8 cellular contexts compared by ENCODE assay signal in genomic region chr13:39656325-39656677, GRCh38. TPM values are rescaled to one million over a fixed set of nuclear protein-coding genes. Genes with fewer than 3 reads are reported as not detected.
DNase-seq lines count a peak whose midpoint lies in the region; ATAC-seq and TF ChIP-seq lines count a peak whose summit lies in the region.

No MANE protein-coding gene starts in this region.

- no peaks in the 10 kb centered on the region for H3K36me3 Mint-ChIP-seq in endothelial cell (ENCODE audit: low read depth, unreplicated experiment)

- TF ChIP-seq CTCF in endothelial cell (IDR thresholded peaks at IDR 0.05; ENCODE audit: unreplicated experiment) = no peak
- TF ChIP-seq CTCF in neutrophil (IDR thresholded peaks at IDR 0.05) = no peak

- H3K9ac ChIP-seq in BLaER1 treated with 17β-estradiol and CSF1 and Interleukin-3, amounts not matched to agents 10 nM and 100 nM = peak overlapping the region; percentile 77 to 89 (median 84)

- H3K27ac ChIP-seq in BLaER1 treated with 17β-estradiol and CSF1 and Interleukin-3, amounts not matched to agents 10 nM and 100 nM = peak overlapping the region in 6 of 11 experiments; percentile 46 to 82 (median 72); a peak in 8 of 22 replicates
- H3K27ac ChIP-seq in neutrophil = no peak overlapping the region

- peaks cover 0 to 14% (median 12%) of the 10 kb centered on the region in 11 experiments; a peak in 16 of 22 replicates for H3K36me3 ChIP-seq in BLaER1 treated with 17β-estradiol and CSF1 and Interleukin-3, amounts not matched to agents 10 nM and 100 nM
- no peaks in the 10 kb centered on the region for H3K36me3 ChIP-seq in neutrophil

- H4K20me1 ChIP-seq in BLaER1 treated with 17β-estradiol and CSF1 and Interleukin-3, amounts not matched to agents 10 nM and 100 nM = no peaks in the 10 kb centered on the region

- H3K4me1 ChIP-seq in BLaER1 treated with 17β-estradiol and CSF1 and Interleukin-3, amounts not matched to agents 10 nM and 100 nM = peaks cover 5 to 19% (median 12%) of the 10 kb centered on the region in 10 experiments; a peak in 15 of 20 replicates
- H3K4me1 ChIP-seq in neutrophil (ENCODE audit: control insufficient read depth in 1 of 2, insufficient read depth in 1 of 2, low read depth in 1 of 2, low read length in 1 of 2) = peaks cover 8 to 12% of the 10 kb centered on the region in 2 experiments

- peak overlapping the region; percentile 100 for H3K4me3 Mint-ChIP-seq in endothelial cell (ENCODE audit: unreplicated experiment)

- DNase-seq in OCI-M1 (lab: John Stamatoyannopoulos, UW) (peak; percentile 66), endothelial cell (ENCODE audit: low spot score) (no peak), A172 (ENCODE audit: low spot score) (no peak), hippocampal formation (lab: John Stamatoyannopoulos, UW) (no peak)
- no peak for DNase-seq in stimulated activated CD8-positive, alpha-beta memory T cell treated with anti-CD3 and anti-CD28 coated beads, Interleukin-4, amount 100 ng/mL, for 48 hours

- H3K27me3 ChIP-seq in BLaER1 treated with 17β-estradiol and CSF1 and Interleukin-3, amounts not matched to agents 10 nM and 100 nM = no peaks in the 10 kb centered on the region
- no peaks in the 10 kb centered on the region for H3K27me3 ChIP-seq in neutrophil

- peaks cover 2% of the 10 kb centered on the region for H3K27me3 Mint-ChIP-seq in endothelial cell (ENCODE audit: unreplicated experiment)

- peak overlapping the region; percentile 71 for H3K27ac Mint-ChIP-seq in endothelial cell (ENCODE audit: unreplicated experiment)

- peak overlapping the region; percentile 72 to 96 (median 87) for H3K4me2 ChIP-seq in BLaER1 treated with 17β-estradiol and CSF1 and Interleukin-3, amounts not matched to agents 10 nM and 100 nM

- no peaks in the 10 kb centered on the region for H3K9me3 Mint-ChIP-seq in endothelial cell (ENCODE audit: unreplicated experiment)

- peaks cover 8% of the 10 kb centered on the region for H3K4me1 Mint-ChIP-seq in endothelial cell (ENCODE audit: unreplicated experiment)

- ATAC-seq in GM21390 (IDR thresholded peaks at IDR 0.05; ENCODE audit: unreplicated experiment) = peak; percentile 4

- no peaks in the 10 kb centered on the region for H3K9me3 ChIP-seq in BLaER1 treated with 17β-estradiol and CSF1 and Interleukin-3, amounts not matched to agents 10 nM and 100 nM (replicated peaks in 1 of 11)
- no peaks in the 10 kb centered on the region for H3K9me3 ChIP-seq in neutrophil

- peak overlapping the region; percentile 84 to 98 (median 92) for H3K4me3 ChIP-seq in BLaER1 treated with 17β-estradiol and CSF1 and Interleukin-3, amounts not matched to agents 10 nM and 100 nM
- H3K4me3 ChIP-seq in neutrophil (ENCODE audit: low read depth in 1 of 2, low read length in 1 of 2) = peak overlapping the region; percentile 75 to 77

RNA-seq across cellular contexts. Expression of gene COG6, which starts 0.8 kb away (rescaled TPM):
- 34.1 TPM for total RNA-seq in endothelial cell (ENCODE audit: unreplicated experiment)
- 14.1 and 54.6 TPM in 2 replicates for total RNA-seq in A172 (2014; rRNA removed; shearing (Covaris generic))

RNA-seq across cellular contexts. Expression of gene LHFPL6, which starts 53.3 kb away (rescaled TPM):
- 38.5 TPM for total RNA-seq in endothelial cell (ENCODE audit: unreplicated experiment)
- total RNA-seq in A172 (2014; rRNA removed; shearing (Covaris generic)) = 12.6 and 16.9 TPM in 2 replicates
